11 cellular contexts compared by ENCODE assay signal in genomic region chr16:73054131-73054496, GRCh38. TPM values are rescaled to one million over a fixed set of nuclear protein-coding genes. Genes with fewer than 3 reads are reported as not detected.
DNase-seq lines count a peak whose midpoint lies in the region; ATAC-seq and TF ChIP-seq lines count a peak whose summit lies in the region.
"Had no signal": no experiment of that assay in that cellular context is flagged by ENCODE, and none has a peak within 500 bp of the region (broad histone marks: within the 10 kb centered on the region; RNA-seq: fewer than 3 reads in every experiment).

No MANE protein-coding gene starts in this region.

- no peak overlapping the region for H3K4me3 ChIP-seq in right atrium auricular region
- no peak overlapping the region for H3K4me3 ChIP-seq in colonic mucosa
- no peak overlapping the region for H3K4me3 ChIP-seq in mucosa of stomach (ENCODE audit: low read length)
- no peak overlapping the region for H3K4me3 ChIP-seq in uterus

- H3K36me3 ChIP-seq in right atrium auricular region (no peaks in the 10 kb centered on the region), colonic mucosa (no peaks in the 10 kb centered on the region), mucosa of stomach (ENCODE audit: control insufficient read depth, insufficient read depth, low read length) (no peaks in the 10 kb centered on the region), uterus (no peaks in the 10 kb centered on the region)

- no peak for TF ChIP-seq CTCF in right atrium auricular region (IDR thresholded peaks at IDR 0.05)
- TF ChIP-seq CTCF in colonic mucosa (IDR thresholded peaks at IDR 0.05): no peak
- no peak for TF ChIP-seq CTCF in uterus (IDR thresholded peaks at IDR 0.05)

- peaks cover 0 to 50% of the 10 kb centered on the region in 2 donors for H3K4me1 ChIP-seq in right atrium auricular region
- H3K4me1 ChIP-seq in colonic mucosa: peaks cover 11% of the 10 kb centered on the region
- H3K4me1 ChIP-seq in mucosa of stomach (ENCODE audit: control insufficient read depth, insufficient read depth, low read length): peaks cover 47% of the 10 kb centered on the region
- peaks cover 11 to 12% of the 10 kb centered on the region in 2 donors for H3K4me1 ChIP-seq in uterus

- DNase-seq in right atrium auricular region (ENCODE audit: low spot score) (no peak), left ventricle myocardium superior (no peak), colonic mucosa (no peak), uterus (no peak), NCI-H82 (lab: John Stamatoyannopoulos, UW) (no peak), medulla oblongata (ENCODE audit: extremely low spot score) (no peak), NCI-H1436 (lab: John Stamatoyannopoulos, UW) (no peak)
- DNase-seq: activated CD8-positive, alpha-beta memory T cell treated with anti-CD3 and anti-CD28 coated beads, Interleukin-2, amount 50 U/mL, for 4 hours; AML-193; NCI-H187 treated with DMSO at 0.1 percent for 48 hours had no signal

- intact Hi-C loops in left ventricle myocardium superior (cut with micrococcal nuclease): loop anchor here (10.0 kb wide), 1 partner anchor 219 kb away; no protein-coding TSS in a partner anchor
- intact Hi-C loops in colonic mucosa (cut with DNase I): no loop called here
- intact Hi-C loops in uterus (cut with DNase I; ENCODE audit: low total_unique reads): no loop called here

- H3K27ac ChIP-seq in right atrium auricular region (peak overlapping the region; percentile 90 to 91), colonic mucosa (peak overlapping the region; percentile 64), uterus (peak overlapping the region; percentile 99)

- H3K27me3 ChIP-seq in right atrium auricular region (no peaks in the 10 kb centered on the region), colonic mucosa (no peaks in the 10 kb centered on the region), mucosa of stomach (ENCODE audit: control insufficient read depth, insufficient read depth, low read length) (no peaks in the 10 kb centered on the region), uterus (no peaks in the 10 kb centered on the region)

- peak overlapping the region in 1 of 2 donors; percentile 70 for H3K9ac ChIP-seq in colonic mucosa (ENCODE audit: low read depth in 2 of 2, low read length in 2 of 2)
- peak overlapping the region; percentile 17 for H3K9ac ChIP-seq in mucosa of stomach (ENCODE audit: low read length)

- no peak for ATAC-seq in left ventricle myocardium superior

- no peaks in the 10 kb centered on the region for H3K9me3 ChIP-seq in right atrium auricular region
- H3K9me3 ChIP-seq in colonic mucosa: no peaks in the 10 kb centered on the region
- no peaks in the 10 kb centered on the region for H3K9me3 ChIP-seq in mucosa of stomach (ENCODE audit: control insufficient read depth, low read length)
- no peaks in the 10 kb centered on the region for H3K9me3 ChIP-seq in uterus

- no peak for TF ChIP-seq POLR2A in uterus (IDR thresholded peaks at IDR 0.05)

RNA-seq across cellular contexts. Expression of gene ZFHX3, which starts 6.2 kb away (rescaled TPM):
- total RNA-seq in right atrium auricular region: 10 to 100 TPM in 1 of 2 donors, 1 to 10 TPM in 1; 9.2 to 18.9 TPM
- total RNA-seq in left ventricle myocardium superior: 8.1 TPM
- 10 to 100 TPM; 10.5 to 12.8 TPM for total RNA-seq in colonic mucosa
- total RNA-seq in uterus: 10 to 100 TPM in 3 of 4 donors, 1 to 10 TPM in 1; 9.1 to 34.0 (median 12.0) TPM
